ENCODE assay signal across 1 cellular context in genomic region chr12:108594960-108595710, GRCh38.
A peak's percentile ranks its signal among the peaks of the same experiment; 100 is the strongest.
TF ChIP-seq lines count a peak whose summit lies in the region.

No MANE protein-coding gene starts in this region.

TF ChIP-seq in K562, 482 proteins besides CTCF, POLR2A, EP300 and RAD21 (continued from another document and continues in another):
- TF ChIP-seq TFE3 (CRISPR knock-in tag; IDR thresholded peaks at IDR 0.05) (no peak), HDAC1 (IDR thresholded peaks at IDR 0.05) (peak in 1 of 2 experiments; percentile 38; a peak in 2 of 4 replicates), ZKSCAN3 (CRISPR knock-in tag; IDR thresholded peaks at IDR 0.05) (no peak), ATF3 (IDR thresholded peaks at IDR 0.05) (no peak), ATF3 (CRISPR knock-in tag; conservative IDR thresholded peaks at IDR 0.05) (no peak), THAP12 (CRISPR knock-in tag; IDR thresholded peaks at IDR 0.05) (no peak), RBBP5 (IDR thresholded peaks at IDR 0.05; ENCODE audit: borderline replicate concordance, insufficient read depth, low read length, poor library complexity, severe bottlenecking) (no peak), BRF2 (IDR thresholded peaks at IDR 0.05; ENCODE audit: borderline replicate concordance, insufficient read depth, insufficient read length) (no peak), SMAD2 (IDR thresholded peaks at IDR 0.05; ENCODE audit: low read depth, low read length) (no peak), CEBPB (tag; IDR thresholded peaks at IDR 0.05) (no peak), HBP1 (CRISPR knock-in tag; IDR thresholded peaks at IDR 0.05) (peak; percentile 52; the same call in 1 of the 2 replicates), TEAD1 (CRISPR knock-in tag; IDR thresholded peaks at IDR 0.05) (no peak), MECOM (CRISPR knock-in tag; IDR thresholded peaks at IDR 0.05) (no peak), KDM1A (IDR thresholded peaks at IDR 0.05) (peak; percentile 59 to 68; a peak in 2 of 4 replicates), TRIM25 (IDR thresholded peaks at IDR 0.05; ENCODE audit: borderline replicate concordance) (no peak), RFX5 (IDR thresholded peaks at IDR 0.05; ENCODE audit: low read depth, low read length) (no peak), ZBTB49 (CRISPR knock-in tag; IDR thresholded peaks at IDR 0.05; ENCODE audit: borderline replicate concordance) (no peak), PRMT5 (CRISPR knock-in tag; IDR thresholded peaks at IDR 0.05) (no peak), ZNF696 (CRISPR knock-in tag; conservative IDR thresholded peaks at IDR 0.05) (no peak), GTF2F1 (IDR thresholded peaks at IDR 0.05; ENCODE audit: low read depth, low read length) (no peak), ZNF146 (CRISPR knock-in tag; IDR thresholded peaks at IDR 0.05; ENCODE audit: unreplicated experiment) (no peak), NBN (IDR thresholded peaks at IDR 0.05; ENCODE audit: low read depth) (no peak), ZBTB17 (CRISPR knock-in tag; IDR thresholded peaks at IDR 0.05) (no peak), FOXO4 (CRISPR knock-in tag; IDR thresholded peaks at IDR 0.05) (no peak), SRSF3 (IDR thresholded peaks at IDR 0.05; ENCODE audit: insufficient read depth, low read length) (no peak), ZNF165 (CRISPR knock-in tag; IDR thresholded peaks at IDR 0.05; ENCODE audit: borderline replicate concordance) (no peak), OTX1 (CRISPR knock-in tag; IDR thresholded peaks at IDR 0.05) (0 out of 2 replicates have a peak, but pooled peaks have one; percentile 46), MIER1 (IDR thresholded peaks at IDR 0.05; ENCODE audit: low read depth) (no peak), SUPT5H (IDR thresholded peaks at IDR 0.05) (no peak), MXI1 (IDR thresholded peaks at IDR 0.05; ENCODE audit: low read depth, low read length) (no peak), HLTF (IDR thresholded peaks at IDR 0.05) (0 out of 2 replicates have a peak, but pooled peaks have one; percentile 15), FOXK1 (CRISPR knock-in tag; IDR thresholded peaks at IDR 0.05; ENCODE audit: borderline replicate concordance) (no peak), ZNF699 (CRISPR knock-in tag; IDR thresholded peaks at IDR 0.05; ENCODE audit: insufficient replicate concordance) (no peak), IRF2 (CRISPR knock-in tag; IDR thresholded peaks at IDR 0.05) (0 out of 2 replicates have a peak, but pooled peaks have one; percentile 56), ZBTB43 (CRISPR knock-in tag; IDR thresholded peaks at IDR 0.05) (no peak), EP400 (IDR thresholded peaks at IDR 0.05) (no peak), AFF4 (CRISPR knock-in tag; IDR thresholded peaks at IDR 0.05) (no peak), LARP7 (IDR thresholded peaks at IDR 0.05) (no peak), DDX20 (tag; IDR thresholded peaks at IDR 0.05; ENCODE audit: low read depth) (no peak), HMG20A (CRISPR knock-in tag; conservative IDR thresholded peaks at IDR 0.05) (no peak), MYC (IDR thresholded peaks at IDR 0.05; ENCODE audit: low read depth, low read length) (no peak), MYC (CRISPR knock-in tag; IDR thresholded peaks at IDR 0.05; ENCODE audit: borderline replicate concordance, low read depth) (no peak), FOXJ3 (CRISPR knock-in tag; IDR thresholded peaks at IDR 0.05) (no peak), ATF7 (IDR thresholded peaks at IDR 0.05) (no peak), RNF2 (IDR thresholded peaks at IDR 0.05) (no peak), ZNF717 (CRISPR knock-in tag; IDR thresholded peaks at IDR 0.05) (no peak), E2F5 (CRISPR knock-in tag; IDR thresholded peaks at IDR 0.05) (no peak), SMARCB1 (IDR thresholded peaks at IDR 0.05; ENCODE audit: insufficient read length, low read depth) (no peak)
